8 cellular contexts compared by ENCODE assay signal in genomic region chr15:85691350-85692240, GRCh38.
DNase-seq lines count a peak whose midpoint lies in the region; ATAC-seq and TF ChIP-seq lines count a peak whose summit lies in the region.

No MANE protein-coding gene starts in this region.

- 70 to 82% methylated on average over 6 of the region's 6 CpGs for WGBS in esophagus, 2 donors

- H3K27ac ChIP-seq in esophagus (ENCODE audit: low read depth in 2 of 2, low read length in 1 of 2) (peak overlapping the region; percentile 41 to 63), vagina (peak overlapping the region; percentile 64)

- no peaks in the 10 kb centered on the region for H3K9me3 ChIP-seq in esophagus (ENCODE audit: control insufficient read depth in 2 of 2, insufficient read depth in 1 of 2, low read depth in 1 of 2, low read length in 1 of 2)
- H3K9me3 ChIP-seq in vagina: no peaks in the 10 kb centered on the region

- no peak for TF ChIP-seq POLR2A in vagina (IDR thresholded peaks at IDR 0.05)

- H3K4me1 ChIP-seq in esophagus (ENCODE audit: control insufficient read depth in 2 of 2, insufficient read depth in 2 of 2, low read length in 1 of 2) (no peaks in the 10 kb centered on the region), vagina (peaks cover 38% of the 10 kb centered on the region)

- H3K27me3 ChIP-seq in esophagus (ENCODE audit: control insufficient read depth in 1 of 2, insufficient read depth in 2 of 2, low read length in 2 of 2): no peaks in the 10 kb centered on the region
- H3K27me3 ChIP-seq in vagina: no peaks in the 10 kb centered on the region

- ATAC-seq in GM19397 (IDR thresholded peaks at IDR 0.05; ENCODE audit: unreplicated experiment) (peak; percentile 42), HG03571 (IDR thresholded peaks at IDR 0.05; ENCODE audit: unreplicated experiment) (peak; percentile 38)

- intact Hi-C loops in vagina (cut with DNase I): no loop called here

- H3K36me3 ChIP-seq in esophagus (ENCODE audit: control insufficient read depth in 2 of 2, insufficient read depth in 2 of 2, low read length in 1 of 2): peaks cover 3 to 6% of the 10 kb centered on the region in 2 donors
- peaks cover 0 to 68% of the 10 kb centered on the region in 2 donors for H3K36me3 ChIP-seq in vagina

- DNase-seq in CMK (ENCODE audit: low read depth) (peak; percentile 29), vagina (ENCODE audit: extremely low spot score in 2 of 2) (no peak), NCI-H510A (lab: John Stamatoyannopoulos, UW) (no peak), midbrain (lab: John Stamatoyannopoulos, UW) (no peak), dedifferentiated amniotic fluid mesenchymal stem cell (ENCODE audit: extremely low spot score) (no peak)

- no peak overlapping the region for H3K4me3 ChIP-seq in esophagus (ENCODE audit: low read depth in 1 of 2, low read length in 2 of 2)
- peak overlapping the region in 1 of 2 donors; percentile 3 for H3K4me3 ChIP-seq in vagina

- TF ChIP-seq CTCF in vagina (IDR thresholded peaks at IDR 0.05): no peak
